8 cellular contexts compared by ENCODE assay signal in the genomic region with DNA sequence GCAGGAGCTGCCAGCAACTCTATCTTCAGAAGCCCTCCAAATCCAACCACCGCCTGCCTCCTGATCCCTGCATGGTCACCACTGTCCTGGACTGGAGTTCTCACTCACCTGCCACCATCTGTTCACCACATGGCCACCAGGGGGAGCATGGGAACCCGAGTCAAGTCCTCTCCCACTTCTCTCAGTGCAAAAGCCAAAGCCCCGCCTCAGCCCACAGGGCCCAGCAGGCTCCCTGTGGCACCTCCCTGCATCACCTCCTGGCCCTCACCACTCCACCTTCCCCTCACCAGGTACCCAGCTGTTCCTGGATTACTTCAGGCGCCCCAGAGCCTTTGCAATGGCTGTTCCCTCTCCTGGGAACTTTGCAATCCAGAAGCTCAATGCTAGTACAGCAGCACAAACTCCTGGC. TPM values are rescaled to one million over a fixed set of nuclear protein-coding genes. Genes with fewer than 3 reads are reported as not detected.
DNase-seq lines count a peak whose midpoint lies in the region; ATAC-seq, FAIRE-seq and TF ChIP-seq lines count a peak whose summit lies in the region.

No MANE protein-coding gene starts in this region.

- no peaks in the 10 kb centered on the region for H3K27me3 ChIP-seq in testis

- H3K9me3 ChIP-seq in testis, result no peaks in the 10 kb centered on the region

- FAIRE-seq in RCC 7860 (lab: Jason Lieb, UNC), result no peak

- H3K4me3 ChIP-seq in Jurkat, Clone E6-1 (ENCODE audit: low read length), result no peak overlapping the region
- H3K4me3 ChIP-seq in testis, result no peak overlapping the region

- H3K27ac ChIP-seq in testis, result no peak overlapping the region

- TF ChIP-seq POLR2A in testis (IDR thresholded peaks at IDR 0.05), result no peak

- H3K4me1 ChIP-seq in testis, result peaks cover 10% of the 10 kb centered on the region

- peak; percentile 66 to 89 (median 72) for TF ChIP-seq CTCF in testis (IDR thresholded peaks at IDR 0.05)

- WGBS in testis, 2 donors, result 35 to 36% methylated on average over 3 to 4 of the region's 4 CpGs

- no peak for ATAC-seq in GM21447 (IDR thresholded peaks at IDR 0.05; ENCODE audit: unreplicated experiment)

- intact Hi-C loops in testis (cut with DNase I; ENCODE audit: low total_unique reads), result no loop called here

- H3K36me3 ChIP-seq in testis (ENCODE audit: low read depth, missing control alignments), result no peaks in the 10 kb centered on the region

- DNase-seq in DMS 273 treated with DMSO at 0.1 percent for 48 hours (lab: John Stamatoyannopoulos, UW) (peak; percentile 18), RCC 7860 (ENCODE audit: low spot score) (peak; percentile 59), fibroblast of peridontal ligament (ENCODE audit: extremely low read depth) (peak; percentile 69), occipital lobe (lab: John Stamatoyannopoulos, UW) (peak; percentile 60), testis (peak; percentile 90)
- peak; percentile 76 for DNase-seq in Jurkat, Clone E6-1 (ENCODE audit: low read depth, low spot score)
- peak; percentile 94 to 95 for DNase-seq in activated T-cell treated with anti-CD3 and anti-CD28 coated beads, Interleukin-2, amount 50 U/mL, for 48 hours

RNA-seq across cellular contexts. Expression of gene DHPS, which starts 5.3 kb away (rescaled TPM):
- 200 TPM for polyA plus RNA-seq in Jurkat, Clone E6-1 (2012; ENCODE audit: insufficient read depth, insufficient read length)
- total RNA-seq in occipital lobe (79.7 TPM), testis (100 to 1,000 TPM in 1 of 2 donors, 10 to 100 TPM in 1; 85.9 to 119 TPM)
- polyA plus RNA-seq in testis (ENCODE audit: insufficient read depth, low read depth, low replicate concordance), result 50.2 TPM

RNA-seq across cellular contexts. Expression of gene WDR83, which starts 9.8 kb away (rescaled TPM):
- 41.6 TPM for polyA plus RNA-seq in Jurkat, Clone E6-1 (2012; ENCODE audit: insufficient read depth, insufficient read length)
- total RNA-seq in occipital lobe (10.3 TPM), testis (10 to 100 TPM; 15.8 to 18.3 TPM)
- 23.2 TPM for polyA plus RNA-seq in testis (ENCODE audit: insufficient read depth, low read depth, low replicate concordance)

RNA-seq across cellular contexts. Expression of gene MAN2B1, which starts 9.8 kb away (rescaled TPM):
- polyA plus RNA-seq in Jurkat, Clone E6-1 (2012; ENCODE audit: insufficient read depth, insufficient read length), result 27.9 TPM
- total RNA-seq in occipital lobe (17.2 TPM), testis (10 to 100 TPM; 29.7 to 30.6 TPM)
- polyA plus RNA-seq in testis (ENCODE audit: insufficient read depth, low read depth, low replicate concordance), result 45.7 TPM

RNA-seq across cellular contexts. Expression of gene GNG14, which starts 11.4 kb away (rescaled TPM):
- not detected for polyA plus RNA-seq in Jurkat, Clone E6-1 (2012; ENCODE audit: insufficient read depth, insufficient read length)
- total RNA-seq in occipital lobe (not detected), testis (1 to 10 TPM in 1 of 2 donors, not detected in 1; 4.5 TPM)
- polyA plus RNA-seq in testis (ENCODE audit: insufficient read depth, low read depth, low replicate concordance), result not detected

RNA-seq across cellular contexts. Expression of gene FBXW9, which starts 20.0 kb away (rescaled TPM):
- polyA plus RNA-seq in Jurkat, Clone E6-1 (2012; ENCODE audit: insufficient read depth, insufficient read length), result 12.6 TPM
- total RNA-seq in occipital lobe (6.4 TPM), testis (10 to 100 TPM; 20.5 to 23.3 TPM)
- 27.4 TPM for polyA plus RNA-seq in testis (ENCODE audit: insufficient read depth, low read depth, low replicate concordance)

Comparison
In these comparisons a context has a peak if more than half of its experiments do, and no peak if none do; other contexts are left out.
1. DNase-seq: peak in every context shown above with its lines; median percentile 94 in activated T-cell treated with anti-CD3 and anti-CD28 coated beads, Interleukin-2, amount 50 U/mL, for 48 hours; 90 in testis; 76 in Jurkat, Clone E6-1; 69 in fibroblast of peridontal ligament; 60 in occipital lobe; 59 in RCC 7860; 18 in DMS 273 treated with DMSO at 0.1 percent for 48 hours.